In the genomic region with DNA sequence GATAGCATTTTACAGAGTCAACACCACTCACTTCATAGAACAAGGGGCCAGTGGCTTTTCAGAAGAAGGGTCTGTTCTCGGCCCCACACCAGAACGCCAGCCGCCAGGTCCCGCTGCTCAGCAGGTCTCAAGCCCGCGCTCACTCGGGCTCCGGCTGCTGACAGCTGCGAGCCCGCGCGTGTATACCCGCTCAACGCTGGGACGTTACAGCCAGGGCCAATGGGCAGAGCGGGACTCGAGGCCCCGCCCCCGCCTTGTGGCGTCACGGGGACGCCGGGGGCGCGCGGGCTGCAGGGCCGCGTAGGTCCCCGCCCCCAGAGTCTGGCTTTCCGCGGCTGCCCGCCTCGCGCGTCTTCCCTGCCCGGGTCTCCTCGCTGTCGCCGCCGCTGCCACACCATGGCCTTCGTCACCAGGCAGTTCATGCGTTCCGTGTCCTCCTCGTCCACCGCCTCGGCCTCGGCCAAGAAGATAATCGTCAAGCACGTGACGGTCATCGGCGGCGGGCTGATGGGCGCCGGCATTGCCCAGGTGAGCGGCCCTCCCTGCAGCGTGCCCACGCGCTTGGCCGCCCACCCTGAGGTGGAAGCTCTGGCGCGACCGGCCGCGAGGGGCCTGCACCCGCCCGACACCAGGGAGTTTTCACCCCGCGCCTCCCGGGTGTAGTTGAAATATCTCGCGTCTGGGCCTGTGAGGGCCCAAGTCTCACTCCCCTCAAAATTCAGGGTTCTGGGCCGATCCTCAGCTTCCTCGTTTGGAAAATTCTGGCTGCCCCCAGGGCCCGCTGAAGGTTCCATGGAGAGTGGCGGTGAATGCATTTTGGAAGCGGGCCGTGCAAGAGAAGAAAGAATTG, we compare ENCODE assay signal across 1 cellular context.
TF ChIP-seq lines count a peak whose summit lies in the region.

A gene (plus strand): TSS at position 353 of the 850 bp plus-strand sequence. CDS start 44 bp downstream, at position 397.

TF ChIP-seq in HepG2, 621 proteins besides CTCF, POLR2A, EP300 and RAD21 (continued from another document and continues in another):
- TF ChIP-seq, protein P1, sequence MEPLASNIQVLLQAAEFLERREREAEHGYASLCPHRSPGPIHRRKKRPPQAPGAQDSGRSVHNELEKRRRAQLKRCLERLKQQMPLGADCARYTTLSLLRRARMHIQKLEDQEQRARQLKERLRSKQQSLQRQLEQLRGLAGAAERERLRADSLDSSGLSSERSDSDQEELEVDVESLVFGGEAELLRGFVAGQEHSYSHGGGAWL (CRISPR knock-in tag; IDR thresholded peaks at IDR 0.05) = peak; percentile 82; the same call in 1 of the 2 replicates
- TF ChIP-seq TAF1 (CRISPR knock-in tag; IDR thresholded peaks at IDR 0.05) (peak; percentile 87), ZFY (CRISPR knock-in tag; IDR thresholded peaks at IDR 0.05) (peak; percentile 92), ZNF441 (CRISPR knock-in tag; IDR thresholded peaks at IDR 0.05; ENCODE audit: borderline replicate concordance) (peak; percentile 19; the same call in 1 of the 2 replicates), ZNF678 (CRISPR knock-in tag; IDR thresholded peaks at IDR 0.05) (no peak), RELA (CRISPR knock-in tag; IDR thresholded peaks at IDR 0.05) (no peak), ESRRA (CRISPR knock-in tag; IDR thresholded peaks at IDR 0.05; ENCODE audit: low read depth) (no peak), ZNF3 (CRISPR knock-in tag; IDR thresholded peaks at IDR 0.05) (no peak), PAF1 (CRISPR knock-in tag; IDR thresholded peaks at IDR 0.05) (no peak), SNAPC2 (CRISPR knock-in tag; IDR thresholded peaks at IDR 0.05) (no peak), NR2C2 (CRISPR knock-in tag; IDR thresholded peaks at IDR 0.05; ENCODE audit: borderline replicate concordance) (peak; percentile 49; the same call in 1 of the 2 replicates), TBL1XR1 (IDR thresholded peaks at IDR 0.05; ENCODE audit: borderline replicate concordance, low read length, partially characterized antibody) (no peak), ZNF589 (CRISPR knock-in tag; conservative IDR thresholded peaks at IDR 0.05) (peak; percentile 93), KDM6A (CRISPR knock-in tag; IDR thresholded peaks at IDR 0.05; ENCODE audit: low read depth) (no peak), ZBTB7A (CRISPR knock-in tag; IDR thresholded peaks at IDR 0.05) (peak; percentile 90), ZKSCAN1 (IDR thresholded peaks at IDR 0.05; ENCODE audit: low read length) (no peak), ISX (CRISPR knock-in tag; conservative IDR thresholded peaks at IDR 0.05) (no peak; the same call in 1 of the 2 replicates), ZNF768 (CRISPR knock-in tag; IDR thresholded peaks at IDR 0.05) (peak; percentile 62; the same call in 1 of the 2 replicates), ZIK1 (CRISPR knock-in tag; IDR thresholded peaks at IDR 0.05; ENCODE audit: borderline replicate concordance, low read depth) (no peak), TSC22D2 (CRISPR knock-in tag; IDR thresholded peaks at IDR 0.05; ENCODE audit: borderline replicate concordance) (no peak), TP53 (CRISPR knock-in tag; conservative IDR thresholded peaks at IDR 0.05) (no peak; the same call in 1 of the 2 replicates), STAT5B (CRISPR knock-in tag; IDR thresholded peaks at IDR 0.05) (no peak), ZFP36L1 (CRISPR knock-in tag; IDR thresholded peaks at IDR 0.05) (no peak; the same call in 1 of the 2 replicates), SP2 (CRISPR knock-in tag; IDR thresholded peaks at IDR 0.05) (0 out of 2 replicates have a peak, but pooled peaks have one; percentile 60), KLF12 (CRISPR knock-in tag; IDR thresholded peaks at IDR 0.05; ENCODE audit: borderline replicate concordance) (peak; percentile 43; the same call in 1 of the 2 replicates), SALL2 (CRISPR knock-in tag; IDR thresholded peaks at IDR 0.05) (peak; percentile 74; the same call in 1 of the 2 replicates), ZNF260 (CRISPR knock-in tag; IDR thresholded peaks at IDR 0.05; ENCODE audit: borderline replicate concordance, low read depth) (0 out of 2 replicates have a peak, but pooled peaks have one; percentile 49), SRSF4 (IDR thresholded peaks at IDR 0.05; ENCODE audit: low read depth, low read length, poor library complexity, severe bottlenecking) (no peak), FOXO1 (CRISPR knock-in tag; IDR thresholded peaks at IDR 0.05) (peak; percentile 33; the same call in 1 of the 2 replicates), PPARG (CRISPR knock-in tag; conservative IDR thresholded peaks at IDR 0.05) (no peak; the same call in 1 of the 2 replicates), ZNF562 (CRISPR knock-in tag; IDR thresholded peaks at IDR 0.05; ENCODE audit: borderline replicate concordance) (no peak), GABPB1 (CRISPR knock-in tag; IDR thresholded peaks at IDR 0.05) (peak; percentile 71; the same call in 1 of the 2 replicates), ZNF274 (CRISPR knock-in tag; IDR thresholded peaks at IDR 0.05) (peak; percentile 98), CREB1 (IDR thresholded peaks at IDR 0.05) (peak; percentile 86), CREB1 (CRISPR knock-in tag; IDR thresholded peaks at IDR 0.05) (0 out of 2 replicates have a peak, but pooled peaks have one; percentile 3), RBM22 (optimal IDR thresholded peaks at IDR 0.05; ENCODE audit: low read length) (no peak), ZNF660 (CRISPR knock-in tag; IDR thresholded peaks at IDR 0.05; ENCODE audit: borderline replicate concordance, low read depth) (no peak), KDM3A (CRISPR knock-in tag; IDR thresholded peaks at IDR 0.05; ENCODE audit: low read depth) (no peak), ZFX (CRISPR knock-in tag; IDR thresholded peaks at IDR 0.05; ENCODE audit: low read depth) (peak; percentile 91), MXD4 (CRISPR knock-in tag; IDR thresholded peaks at IDR 0.05) (peak; percentile 65; the same call in 1 of the 2 replicates), SOX6 (IDR thresholded peaks at IDR 0.05) (no peak), SOX6 (CRISPR knock-in tag; IDR thresholded peaks at IDR 0.05) (0 out of 2 replicates have a peak, but pooled peaks have one; percentile 10), HMG20A (CRISPR knock-in tag; IDR thresholded peaks at IDR 0.05; ENCODE audit: borderline replicate concordance) (0 out of 2 replicates have a peak, but pooled peaks have one; percentile 11)
- TF ChIP-seq, protein P2, sequence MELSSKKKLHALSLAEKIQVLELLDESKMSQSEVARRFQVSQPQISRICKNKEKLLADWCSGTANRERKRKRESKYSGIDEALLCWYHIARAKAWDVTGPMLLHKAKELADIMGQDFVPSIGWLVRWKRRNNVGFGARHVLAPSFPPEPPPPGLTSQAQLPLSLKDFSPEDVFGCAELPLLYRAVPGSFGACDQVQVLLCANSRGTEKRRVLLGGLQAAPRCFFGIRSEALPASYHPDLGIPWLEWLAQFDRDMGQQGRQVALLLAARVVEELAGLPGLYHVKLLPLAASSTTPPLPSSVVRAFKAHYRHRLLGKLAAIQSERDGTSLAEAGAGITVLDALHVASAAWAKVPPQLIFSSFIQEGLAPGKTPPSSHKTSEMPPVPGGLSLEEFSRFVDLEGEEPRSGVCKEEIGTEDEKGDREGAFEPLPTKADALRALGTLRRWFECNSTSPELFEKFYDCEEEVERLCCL (CRISPR knock-in tag; IDR thresholded peaks at IDR 0.05; ENCODE audit: borderline replicate concordance) = no peak
- TF ChIP-seq, protein P3, sequence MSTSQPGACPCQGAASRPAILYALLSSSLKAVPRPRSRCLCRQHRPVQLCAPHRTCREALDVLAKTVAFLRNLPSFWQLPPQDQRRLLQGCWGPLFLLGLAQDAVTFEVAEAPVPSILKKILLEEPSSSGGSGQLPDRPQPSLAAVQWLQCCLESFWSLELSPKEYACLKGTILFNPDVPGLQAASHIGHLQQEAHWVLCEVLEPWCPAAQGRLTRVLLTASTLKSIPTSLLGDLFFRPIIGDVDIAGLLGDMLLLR (CRISPR knock-in tag; IDR thresholded peaks at IDR 0.05) = peak; percentile 73
- TF ChIP-seq, protein P4, sequence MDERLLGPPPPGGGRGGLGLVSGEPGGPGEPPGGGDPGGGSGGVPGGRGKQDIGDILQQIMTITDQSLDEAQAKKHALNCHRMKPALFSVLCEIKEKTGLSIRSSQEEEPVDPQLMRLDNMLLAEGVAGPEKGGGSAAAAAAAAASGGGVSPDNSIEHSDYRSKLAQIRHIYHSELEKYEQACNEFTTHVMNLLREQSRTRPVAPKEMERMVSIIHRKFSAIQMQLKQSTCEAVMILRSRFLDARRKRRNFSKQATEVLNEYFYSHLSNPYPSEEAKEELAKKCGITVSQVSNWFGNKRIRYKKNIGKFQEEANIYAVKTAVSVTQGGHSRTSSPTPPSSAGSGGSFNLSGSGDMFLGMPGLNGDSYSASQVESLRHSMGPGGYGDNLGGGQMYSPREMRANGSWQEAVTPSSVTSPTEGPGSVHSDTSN (CRISPR knock-in tag; IDR thresholded peaks at IDR 0.05) = no peak
- TF ChIP-seq, protein P5, sequence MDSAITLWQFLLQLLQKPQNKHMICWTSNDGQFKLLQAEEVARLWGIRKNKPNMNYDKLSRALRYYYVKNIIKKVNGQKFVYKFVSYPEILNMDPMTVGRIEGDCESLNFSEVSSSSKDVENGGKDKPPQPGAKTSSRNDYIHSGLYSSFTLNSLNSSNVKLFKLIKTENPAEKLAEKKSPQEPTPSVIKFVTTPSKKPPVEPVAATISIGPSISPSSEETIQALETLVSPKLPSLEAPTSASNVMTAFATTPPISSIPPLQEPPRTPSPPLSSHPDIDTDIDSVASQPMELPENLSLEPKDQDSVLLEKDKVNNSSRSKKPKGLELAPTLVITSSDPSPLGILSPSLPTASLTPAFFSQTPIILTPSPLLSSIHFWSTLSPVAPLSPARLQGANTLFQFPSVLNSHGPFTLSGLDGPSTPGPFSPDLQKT (CRISPR knock-in tag; IDR thresholded peaks at IDR 0.05; ENCODE audit: borderline replicate concordance) = no peak
- TF ChIP-seq, protein P6, sequence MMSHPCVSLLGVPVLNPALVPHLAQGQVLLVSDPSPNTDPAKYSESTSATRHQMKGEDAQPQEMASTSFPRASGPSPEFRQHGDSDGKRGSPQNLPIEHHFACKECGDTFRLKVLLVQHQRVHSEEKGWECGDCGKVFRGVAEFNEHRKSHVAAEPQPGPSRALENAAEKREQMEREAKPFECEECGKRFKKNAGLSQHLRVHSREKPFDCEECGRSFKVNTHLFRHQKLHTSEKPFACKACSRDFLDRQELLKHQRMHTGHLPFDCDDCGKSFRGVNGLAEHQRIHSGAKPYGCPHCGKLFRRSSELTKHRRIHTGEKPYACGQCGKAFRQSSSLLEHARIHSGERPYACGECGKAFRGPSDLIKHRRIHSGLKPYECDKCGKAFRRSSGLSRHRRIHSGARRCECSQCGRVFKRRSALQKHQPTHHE (CRISPR knock-in tag; IDR thresholded peaks at IDR 0.05; ENCODE audit: borderline replicate concordance) = 0 out of 2 replicates have a peak, but pooled peaks have one; percentile 65
- TF ChIP-seq, protein P7, sequence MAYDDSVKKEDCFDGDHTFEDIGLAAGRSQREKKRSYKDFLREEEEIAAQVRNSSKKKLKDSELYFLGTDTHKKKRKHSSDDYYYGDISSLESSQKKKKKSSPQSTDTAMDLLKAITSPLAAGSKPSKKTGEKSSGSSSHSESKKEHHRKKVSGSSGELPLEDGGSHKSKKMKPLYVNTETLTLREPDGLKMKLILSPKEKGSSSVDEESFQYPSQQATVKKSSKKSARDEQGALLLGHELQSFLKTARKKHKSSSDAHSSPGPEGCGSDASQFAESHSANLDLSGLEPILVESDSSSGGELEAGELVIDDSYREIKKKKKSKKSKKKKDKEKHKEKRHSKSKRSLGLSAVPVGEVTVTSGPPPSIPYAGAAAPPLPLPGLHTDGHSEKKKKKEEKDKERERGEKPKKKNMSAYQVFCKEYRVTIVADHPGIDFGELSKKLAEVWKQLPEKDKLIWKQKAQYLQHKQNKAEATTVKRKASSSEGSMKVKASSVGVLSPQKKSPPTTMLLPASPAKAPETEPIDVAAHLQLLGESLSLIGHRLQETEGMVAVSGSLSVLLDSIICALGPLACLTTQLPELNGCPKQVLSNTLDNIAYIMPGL (CRISPR knock-in tag; IDR thresholded peaks at IDR 0.05; ENCODE audit: borderline replicate concordance in 1 of 2, low read depth in 1 of 2) = peak; percentile 61 to 74; a peak in 3 of 4 replicates
- TF ChIP-seq, protein P8, sequence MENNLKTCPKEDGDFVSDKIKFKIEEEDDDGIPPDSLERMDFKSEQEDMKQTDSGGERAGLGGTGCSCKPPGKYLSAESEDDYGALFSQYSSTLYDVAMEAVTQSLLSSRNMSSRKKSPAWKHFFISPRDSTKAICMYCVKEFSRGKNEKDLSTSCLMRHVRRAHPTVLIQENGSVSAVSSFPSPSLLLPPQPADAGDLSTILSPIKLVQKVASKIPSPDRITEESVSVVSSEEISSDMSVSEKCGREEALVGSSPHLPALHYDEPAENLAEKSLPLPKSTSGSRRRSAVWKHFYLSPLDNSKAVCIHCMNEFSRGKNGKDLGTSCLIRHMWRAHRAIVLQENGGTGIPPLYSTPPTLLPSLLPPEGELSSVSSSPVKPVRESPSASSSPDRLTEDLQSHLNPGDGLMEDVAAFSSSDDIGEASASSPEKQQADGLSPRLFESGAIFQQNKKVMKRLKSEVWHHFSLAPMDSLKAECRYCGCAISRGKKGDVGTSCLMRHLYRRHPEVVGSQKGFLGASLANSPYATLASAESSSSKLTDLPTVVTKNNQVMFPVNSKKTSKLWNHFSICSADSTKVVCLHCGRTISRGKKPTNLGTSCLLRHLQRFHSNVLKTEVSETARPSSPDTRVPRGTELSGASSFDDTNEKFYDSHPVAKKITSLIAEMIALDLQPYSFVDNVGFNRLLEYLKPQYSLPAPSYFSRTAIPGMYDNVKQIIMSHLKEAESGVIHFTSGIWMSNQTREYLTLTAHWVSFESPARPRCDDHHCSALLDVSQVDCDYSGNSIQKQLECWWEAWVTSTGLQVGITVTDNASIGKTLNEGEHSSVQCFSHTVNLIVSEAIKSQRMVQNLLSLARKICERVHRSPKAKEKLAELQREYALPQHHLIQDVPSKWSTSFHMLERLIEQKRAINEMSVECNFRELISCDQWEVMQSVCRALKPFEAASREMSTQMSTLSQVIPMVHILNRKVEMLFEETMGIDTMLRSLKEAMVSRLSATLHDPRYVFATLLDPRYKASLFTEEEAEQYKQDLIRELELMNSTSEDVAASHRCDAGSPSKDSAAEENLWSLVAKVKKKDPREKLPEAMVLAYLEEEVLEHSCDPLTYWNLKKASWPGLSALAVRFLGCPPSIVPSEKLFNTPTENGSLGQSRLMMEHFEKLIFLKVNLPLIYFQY (CRISPR knock-in tag; IDR thresholded peaks at IDR 0.05; ENCODE audit: borderline replicate concordance) = no peak
- TF ChIP-seq, protein P9, sequence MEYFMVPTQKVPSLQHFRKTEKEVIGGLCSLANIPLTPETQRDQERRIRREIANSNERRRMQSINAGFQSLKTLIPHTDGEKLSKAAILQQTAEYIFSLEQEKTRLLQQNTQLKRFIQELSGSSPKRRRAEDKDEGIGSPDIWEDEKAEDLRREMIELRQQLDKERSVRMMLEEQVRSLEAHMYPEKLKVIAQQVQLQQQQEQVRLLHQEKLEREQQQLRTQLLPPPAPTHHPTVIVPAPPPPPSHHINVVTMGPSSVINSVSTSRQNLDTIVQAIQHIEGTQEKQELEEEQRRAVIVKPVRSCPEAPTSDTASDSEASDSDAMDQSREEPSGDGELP (IDR thresholded peaks at IDR 0.05; ENCODE audit: borderline replicate concordance, low read depth) = peak; percentile 72; the same call in 1 of the 2 replicates
